In the genomic region with DNA sequence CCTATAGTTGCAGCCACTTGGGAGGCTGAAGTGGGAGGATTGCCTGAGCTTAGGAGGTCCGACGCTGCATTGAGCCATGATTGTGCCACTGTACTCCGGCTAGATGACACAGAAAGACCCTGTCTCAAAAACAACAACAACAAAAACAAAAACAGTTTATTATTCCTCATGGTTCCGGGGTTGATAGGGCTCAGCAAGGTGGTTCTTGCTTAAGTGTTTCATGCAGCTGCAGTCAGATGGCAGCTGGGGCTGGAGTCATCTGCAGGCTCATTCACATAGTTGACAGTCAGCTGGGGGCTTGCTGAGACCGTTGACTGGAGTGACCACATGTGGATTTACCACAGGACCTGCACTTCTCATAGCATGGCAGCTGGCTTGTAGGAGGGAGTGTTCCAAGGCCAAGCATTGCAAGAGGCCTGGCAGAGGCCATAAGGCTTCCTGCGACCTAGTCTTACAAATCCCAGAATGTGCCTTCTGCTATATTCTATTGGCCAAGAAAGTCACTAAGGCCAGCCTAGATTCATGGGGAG, we compare ENCODE assay signal across 26 cellular contexts. TPM values are rescaled to one million over a fixed set of nuclear protein-coding genes. Genes with fewer than 3 reads are reported as not detected.
"Had no signal": no experiment of that assay in that cellular context is flagged by ENCODE, and none has a peak within 500 bp of the region (broad histone marks: within the 10 kb centered on the region; RNA-seq: fewer than 3 reads in every experiment).

No MANE protein-coding gene starts in this region.

- H3K36me3 ChIP-seq: breast epithelium had no signal

- FAIRE-seq: frontal cortex had no signal

- DNase-seq: activated CD4-positive, alpha-beta memory T cell treated with anti-CD3 and anti-CD28 coated beads for 36 hours; activated CD4-positive, alpha-beta T cell treated with anti-CD3 and anti-CD28 coated beads for 36 hours; activated CD4-positive, alpha-beta T cell treated with anti-CD3 and anti-CD28 coated beads, Interleukin-2, amount 10 ng/mL, durations not matched to agents 24 days and 14 days; activated CD4-positive, CD25-positive, alpha-beta regulatory T cell; activated CD4-positive, CD25-positive, alpha-beta regulatory T cell treated with anti-CD3 and anti-CD28 coated beads, Interleukin-2, amount 50 U/mL, for 72 hours; activated CD8-positive, alpha-beta memory T cell treated with anti-CD3 and anti-CD28 coated beads, Interleukin-2, amount 10 ng/mL, durations not matched to agents 7 days and 5 days; activated CD8-positive, alpha-beta memory T cell treated with anti-CD3 and anti-CD28 coated beads, Interleukin-2, amount 50 U/mL, for 4 hours; activated CD8-positive, alpha-beta T cell treated with anti-CD3 and anti-CD28 coated beads, Interleukin-2, amount 10 ng/mL, durations not matched to agents 7 days and 5 days; activated effector memory CD4-positive, alpha-beta T cell treated with anti-CD3 and anti-CD28 coated beads, Interleukin-2, amount 50 U/mL, for 16 hours; activated naive CD4-positive, alpha-beta T cell treated with anti-CD3 and anti-CD28 coated beads for 36 hours; activated naive CD8-positive, alpha-beta T cell treated with anti-CD3 and anti-CD28 coated beads, Interleukin-2, amount 10 ng/mL, durations not matched to agents 7 days and 5 days; activated T-cell treated with anti-CD3 and anti-CD28 coated beads, Interleukin-2, amount 50 U/mL, for 1 hour; activated T-cell treated with anti-CD3 and anti-CD28 coated beads, Interleukin-2, amount 50 U/mL, for 48 hours; dorsolateral prefrontal cortex; effector memory CD4-positive, alpha-beta T cell; foreskin fibroblast; glutamatergic neuron; heart left ventricle; T-helper 2 cell had no signal

- H3K4me3 ChIP-seq: ascending aorta, breast epithelium, coronary artery, dorsolateral prefrontal cortex, heart left ventricle had no signal

- H3K27ac ChIP-seq: ascending aorta, breast epithelium, coronary artery, heart left ventricle had no signal

- H3K9me3 ChIP-seq: ascending aorta, breast epithelium, heart left ventricle had no signal

- H3K4me1 ChIP-seq: ascending aorta, breast epithelium, heart left ventricle had no signal

- H3K27me3 ChIP-seq: ascending aorta, breast epithelium, dorsolateral prefrontal cortex, heart left ventricle had no signal

- ATAC-seq: activated CD4-positive, alpha-beta T cell treated with anti-CD3 and anti-CD28 coated beads for 36 hours; activated CD8-positive, alpha-beta memory T cell treated with anti-CD3 and anti-CD28 coated beads, Interleukin-2, amount 10 ng/mL, durations not matched to agents 7 days and 5 days; activated CD8-positive, alpha-beta T cell treated with anti-CD3 and anti-CD28 coated beads, Interleukin-2, amount 10 ng/mL, durations not matched to agents 7 days and 5 days; esophagus mucosa; heart left ventricle had no signal

RNA-seq across cellular contexts. Expression of a gene that starts 28.9 kb away (rescaled TPM):
- total RNA-seq: activated CD8-positive, alpha-beta memory T cell treated with anti-CD3 and anti-CD28 coated beads, Interleukin-2, amount 10 ng/mL, durations not matched to agents 7 days and 5 days; activated T-helper 2 cell treated with anti-CD3 and anti-CD28 coated beads, Interferon-gamma antibody, Interleukin-2, Interleukin-4, amounts not matched to agents 10 μg/mL and 5 μg/mL and 100 μg/mL, durations not matched to agents 14 hours and 24 hours and 36 hours; ascending aorta; cardiac septum had no signal
